34 cellular contexts compared by ENCODE assay signal in genomic region chr17:14458724-14459123, GRCh38.
"Had no signal": no experiment of that assay in that cellular context is flagged by ENCODE, and none has a peak within 500 bp of the region (broad histone marks: within the 10 kb centered on the region; RNA-seq: fewer than 3 reads in every experiment).

No MANE protein-coding gene starts in this region.

- H3K27ac ChIP-seq: ascending aorta, cardiac muscle cell, coronary artery, dorsolateral prefrontal cortex, gastrocnemius medialis, neutrophil, skin epidermis, stomach, thyroid gland, upper lobe of left lung, vagina had no signal

- H3K36me3 Mint-ChIP-seq: activated CD4-positive, alpha-beta memory T cell treated with anti-CD3 and anti-CD28 coated beads for 36 hours; activated naive CD4-positive, alpha-beta T cell treated with anti-CD3 and anti-CD28 coated beads, Interleukin-2, amount 10 ng/mL, durations not matched to agents 7 days and 5 days; activated naive CD8-positive, alpha-beta T cell treated with anti-CD3 and anti-CD28 coated beads, Interleukin-2, amount 10 ng/mL, durations not matched to agents 7 days and 5 days; brain; stimulated activated effector memory CD8-positive, alpha-beta T cell treated with anti-CD3 and anti-CD28 coated beads, Interleukin-12 subunit alpha, Interleukin-12 subunit beta, amount 100 ng/mL, for 72 hours had no signal

- ATAC-seq: gastrocnemius medialis; left cardiac atrium; left ventricle myocardium superior; sciatic nerve; stimulated activated effector memory CD8-positive, alpha-beta T cell treated with anti-CD3 and anti-CD28 coated beads, Interleukin-12 subunit alpha, Interleukin-12 subunit beta, amount 100 ng/mL, for 72 hours had no signal

- H3K4me3 Mint-ChIP-seq: activated CD4-positive, alpha-beta memory T cell treated with anti-CD3 and anti-CD28 coated beads for 36 hours; activated CD4-positive, alpha-beta T cell treated with anti-CD3 and anti-CD28 coated beads, Interleukin-2, amount 10 ng/mL, durations not matched to agents 24 days and 14 days; activated naive CD4-positive, alpha-beta T cell treated with anti-CD3 and anti-CD28 coated beads, Interleukin-2, amount 10 ng/mL, durations not matched to agents 7 days and 5 days; activated naive CD8-positive, alpha-beta T cell treated with anti-CD3 and anti-CD28 coated beads, Interleukin-2, amount 10 ng/mL, durations not matched to agents 7 days and 5 days; brain; naive B cell; nephron progenitor cell; stimulated activated effector memory CD8-positive, alpha-beta T cell treated with anti-CD3 and anti-CD28 coated beads, Interleukin-12 subunit alpha, Interleukin-12 subunit beta, amount 100 ng/mL, for 72 hours had no signal

- H3K9me3 Mint-ChIP-seq: activated CD4-positive, alpha-beta memory T cell treated with anti-CD3 and anti-CD28 coated beads for 36 hours; stimulated activated effector memory CD8-positive, alpha-beta T cell treated with anti-CD3 and anti-CD28 coated beads, Interleukin-12 subunit alpha, Interleukin-12 subunit beta, amount 100 ng/mL, for 72 hours had no signal

- H3K27ac Mint-ChIP-seq: activated CD4-positive, alpha-beta memory T cell treated with anti-CD3 and anti-CD28 coated beads for 36 hours; activated CD4-positive, alpha-beta T cell treated with anti-CD3 and anti-CD28 coated beads, Interleukin-2, amount 10 ng/mL, durations not matched to agents 24 days and 14 days; activated naive CD4-positive, alpha-beta T cell treated with anti-CD3 and anti-CD28 coated beads, Interleukin-2, amount 10 ng/mL, durations not matched to agents 7 days and 5 days; activated naive CD8-positive, alpha-beta T cell treated with anti-CD3 and anti-CD28 coated beads, Interleukin-2, amount 10 ng/mL, durations not matched to agents 7 days and 5 days; nephron progenitor cell; progenitor cell of endocrine pancreas; stimulated activated effector memory CD8-positive, alpha-beta T cell treated with anti-CD3 and anti-CD28 coated beads, Interleukin-12 subunit alpha, Interleukin-12 subunit beta, amount 100 ng/mL, for 72 hours had no signal

- FAIRE-seq: keratinocyte had no signal

- H3K9me3 ChIP-seq: ascending aorta, gastrocnemius medialis, neutrophil, stomach, thyroid gland, upper lobe of left lung, vagina had no signal

- H3K4me1 Mint-ChIP-seq: activated CD4-positive, alpha-beta T cell treated with anti-CD3 and anti-CD28 coated beads, Interleukin-2, amount 10 ng/mL, durations not matched to agents 24 days and 14 days; activated naive CD4-positive, alpha-beta T cell treated with anti-CD3 and anti-CD28 coated beads, Interleukin-2, amount 10 ng/mL, durations not matched to agents 7 days and 5 days; activated naive CD8-positive, alpha-beta T cell treated with anti-CD3 and anti-CD28 coated beads, Interleukin-2, amount 10 ng/mL, durations not matched to agents 7 days and 5 days had no signal

- H3K4me1 ChIP-seq: ascending aorta, gastrocnemius medialis, stomach, thyroid gland, upper lobe of left lung, vagina had no signal

- H3K36me3 ChIP-seq: ascending aorta, cardiac muscle cell, gastrocnemius medialis, neutrophil, stomach, thyroid gland, upper lobe of left lung, vagina had no signal

- H3K4me3 ChIP-seq: ascending aorta, cardiac muscle cell, coronary artery, dorsolateral prefrontal cortex, gastrocnemius medialis, skin epidermis, stomach, thyroid gland, upper lobe of left lung, vagina had no signal

- H3K27me3 ChIP-seq: ascending aorta, cardiac muscle cell, gastrocnemius medialis, neutrophil, thyroid gland, upper lobe of left lung, vagina had no signal

- DNase-seq: activated CD4-positive, alpha-beta memory T cell treated with anti-CD3 and anti-CD28 coated beads for 36 hours; activated CD4-positive, alpha-beta T cell treated with anti-CD3 and anti-CD28 coated beads, Interleukin-2, amount 10 ng/mL, durations not matched to agents 24 days and 14 days; activated CD4-positive, CD25-positive, alpha-beta regulatory T cell treated with anti-CD3 and anti-CD28 coated beads, Interleukin-2, amount 50 U/mL, for 72 hours; activated CD8-positive, alpha-beta memory T cell treated with anti-CD3 and anti-CD28 coated beads, Interleukin-2, amount 50 U/mL, for 4 hours; activated gamma-delta T cell; activated naive CD4-positive, alpha-beta T cell treated with anti-CD3 and anti-CD28 coated beads, Interleukin-2, amount 10 ng/mL, durations not matched to agents 7 days and 5 days; activated naive CD8-positive, alpha-beta T cell treated with anti-CD3 and anti-CD28 coated beads, Interleukin-2, amount 10 ng/mL, durations not matched to agents 7 days and 5 days; activated T-cell treated with anti-CD3 and anti-CD28 coated beads, Interleukin-2, amount 50 U/mL, for 1 hour; dorsolateral prefrontal cortex; effector memory CD4-positive, alpha-beta T cell; erythroblast; gastrocnemius medialis; hippocampal formation; left cardiac atrium; left ventricle myocardium superior; naive B cell; nephron progenitor cell; retina; stimulated activated CD4-positive, alpha-beta T cell treated with anti-CD3 and anti-CD28 coated beads, Interleukin-4, amount 100 ng/mL, for 24 hours; stomach; T1000; thyroid gland; upper lobe of left lung had no signal

- H3K27me3 Mint-ChIP-seq: activated CD4-positive, alpha-beta memory T cell treated with anti-CD3 and anti-CD28 coated beads for 36 hours; activated CD4-positive, alpha-beta T cell treated with anti-CD3 and anti-CD28 coated beads, Interleukin-2, amount 10 ng/mL, durations not matched to agents 24 days and 14 days; activated naive CD8-positive, alpha-beta T cell treated with anti-CD3 and anti-CD28 coated beads, Interleukin-2, amount 10 ng/mL, durations not matched to agents 7 days and 5 days; brain had no signal
